In genomic region chr10:35415505-35415904, GRCh38 we compare ENCODE assay signal across 21 cellular contexts.
DNase-seq lines count a peak whose midpoint lies in the region; ATAC-seq and TF ChIP-seq lines count a peak whose summit lies in the region.
"Had no signal": no experiment of that assay in that cellular context is flagged by ENCODE, and none has a peak within 500 bp of the region (broad histone marks: within the 10 kb centered on the region; RNA-seq: fewer than 3 reads in every experiment).

No MANE protein-coding gene starts in this region.

- no peaks in the 10 kb centered on the region for H3K36me3 Mint-ChIP-seq in natural killer cell
- no peaks in the 10 kb centered on the region for H3K36me3 Mint-ChIP-seq in natural killer cell treated with Interleukin-12 subunit alpha and Interleukin-12 subunit beta and Interleukin-15 and Interleukin-18, amount 100 ng/mL, for 72 hours
- H3K36me3 Mint-ChIP-seq in naive thymus-derived CD4-positive, alpha-beta T cell: no peaks in the 10 kb centered on the region
- no peaks in the 10 kb centered on the region for H3K36me3 Mint-ChIP-seq in activated CD8-positive, alpha-beta T cell treated with anti-CD3 and anti-CD28 coated beads for 36 hours (ENCODE audit: low read depth)
- H3K36me3 Mint-ChIP-seq: brain, type B pancreatic cell had no signal

- ATAC-seq in natural killer cell (no peak), GM18868 (IDR thresholded peaks at IDR 0.05; ENCODE audit: unreplicated experiment) (no peak), HG02885 (IDR thresholded peaks at IDR 0.05; ENCODE audit: poor library complexity, unreplicated experiment) (no peak)
- no peak for ATAC-seq in natural killer cell treated with Interleukin-12 subunit alpha and Interleukin-12 subunit beta and Interleukin-15 and Interleukin-18, amount 100 ng/mL, for 72 hours
- no peak for ATAC-seq in naive thymus-derived CD4-positive, alpha-beta T cell
- no peak for ATAC-seq in activated CD8-positive, alpha-beta T cell treated with anti-CD3 and anti-CD28 coated beads for 36 hours

- H3K4me3 ChIP-seq in naive thymus-derived CD4-positive, alpha-beta T cell (ENCODE audit: low read length): no peak overlapping the region
- H3K4me3 ChIP-seq: lung had no signal

- no peaks in the 10 kb centered on the region for H3K9me3 Mint-ChIP-seq in natural killer cell
- no peaks in the 10 kb centered on the region for H3K9me3 Mint-ChIP-seq in natural killer cell treated with Interleukin-12 subunit alpha and Interleukin-12 subunit beta and Interleukin-15 and Interleukin-18, amount 100 ng/mL, for 72 hours
- no peaks in the 10 kb centered on the region for H3K9me3 Mint-ChIP-seq in naive thymus-derived CD4-positive, alpha-beta T cell
- no peaks in the 10 kb centered on the region for H3K9me3 Mint-ChIP-seq in activated CD8-positive, alpha-beta T cell treated with anti-CD3 and anti-CD28 coated beads for 36 hours
- H3K9me3 Mint-ChIP-seq: activated naive CD8-positive, alpha-beta T cell treated with anti-CD3 and anti-CD28 coated beads for 36 hours; brain; H9; stimulated activated naive CD8-positive, alpha-beta T cell treated with anti-CD3 and anti-CD28 coated beads, Interleukin-15, Interleukin-2, amounts not matched to agents 100 ng/mL and 50 ng/mL, for 24 hours; type B pancreatic cell had no signal

- H3K27ac ChIP-seq in naive thymus-derived CD4-positive, alpha-beta T cell (ENCODE audit: low read depth, low read length): no peak overlapping the region

- POLR2A ChIA-PET in naive thymus-derived CD4-positive, alpha-beta T cell (lab: Charles Lee): interaction anchor here (0.7 to 0.9 kb wide), 3 partner anchors 24 to 57 kb away, joined by 3 read pairs; no protein-coding TSS in a partner anchor
- POLR2A ChIA-PET in activated CD8-positive, alpha-beta T cell treated with anti-CD3 and anti-CD28 coated beads for 36 hours (lab: Charles Lee): interaction anchor here (0.8 to 1.2 kb wide), 3 partner anchors 36 to 79 kb away, joined by 3 to 4 read pairs (median 4); partner anchors contain the start of gene CCNY

- no peaks in the 10 kb centered on the region for H3K27me3 ChIP-seq in naive thymus-derived CD4-positive, alpha-beta T cell (ENCODE audit: control insufficient read depth in 2 of 2, insufficient read depth in 2 of 2, low read length in 2 of 2)

- peaks cover 0 to 30% of the 10 kb centered on the region in 2 donors for H3K4me1 ChIP-seq in naive thymus-derived CD4-positive, alpha-beta T cell (ENCODE audit: control insufficient read depth in 2 of 2, insufficient read depth in 2 of 2, low read length in 2 of 2)

- peaks cover 60 to 67% of the 10 kb centered on the region in 2 donors for H3K4me1 Mint-ChIP-seq in natural killer cell
- peaks cover 43 to 48% of the 10 kb centered on the region in 2 donors for H3K4me1 Mint-ChIP-seq in natural killer cell treated with Interleukin-12 subunit alpha and Interleukin-12 subunit beta and Interleukin-15 and Interleukin-18, amount 100 ng/mL, for 72 hours (ENCODE audit: low read depth in 2 of 2)
- peaks cover 0 to 61% (median 32%) of the 10 kb centered on the region in 7 donors for H3K4me1 Mint-ChIP-seq in naive thymus-derived CD4-positive, alpha-beta T cell
- peaks cover 41% of the 10 kb centered on the region for H3K4me1 Mint-ChIP-seq in activated CD8-positive, alpha-beta T cell treated with anti-CD3 and anti-CD28 coated beads for 36 hours (ENCODE audit: low read depth)

- intact Hi-C loops in natural killer cell (cut with micrococcal nuclease): no loop called here
- intact Hi-C loops in naive thymus-derived CD4-positive, alpha-beta T cell (cut with micrococcal nuclease): loop anchor here in 1 of 2 donors (2.0 kb wide), 1 partner anchor 47 kb away; no protein-coding TSS in a partner anchor
- intact Hi-C loops in activated CD8-positive, alpha-beta T cell treated with anti-CD3 and anti-CD28 coated beads for 36 hours (cut with micrococcal nuclease): no loop called here

- no peaks in the 10 kb centered on the region for H3K9me3 ChIP-seq in naive thymus-derived CD4-positive, alpha-beta T cell (ENCODE audit: control insufficient read depth in 2 of 3, low read length in 3 of 3)

- CTCF ChIA-PET in naive thymus-derived CD4-positive, alpha-beta T cell (lab: Charles Lee): interaction anchor here (0.7 to 1.5 kb wide), 2 partner anchors 44 to 236 kb away, joined by 3 to 4 read pairs; no protein-coding TSS in a partner anchor
- CTCF ChIA-PET in activated CD8-positive, alpha-beta T cell treated with anti-CD3 and anti-CD28 coated beads for 36 hours (lab: Charles Lee): interaction anchor here (1.1 to 1.6 kb wide), 2 partner anchors 36 to 147 kb away, joined by 3 read pairs; no protein-coding TSS in a partner anchor

- no peaks in the 10 kb centered on the region for H3K27me3 Mint-ChIP-seq in natural killer cell (ENCODE audit: low read depth in 2 of 2)
- H3K27me3 Mint-ChIP-seq in natural killer cell treated with Interleukin-12 subunit alpha and Interleukin-12 subunit beta and Interleukin-15 and Interleukin-18, amount 100 ng/mL, for 72 hours: no peaks in the 10 kb centered on the region
- no peaks in the 10 kb centered on the region for H3K27me3 Mint-ChIP-seq in naive thymus-derived CD4-positive, alpha-beta T cell
- no peaks in the 10 kb centered on the region for H3K27me3 Mint-ChIP-seq in activated CD8-positive, alpha-beta T cell treated with anti-CD3 and anti-CD28 coated beads for 36 hours
- H3K27me3 Mint-ChIP-seq: activated naive CD8-positive, alpha-beta T cell treated with anti-CD3 and anti-CD28 coated beads for 36 hours; stimulated activated naive CD8-positive, alpha-beta T cell treated with anti-CD3 and anti-CD28 coated beads, Interleukin-15, Interleukin-2, amounts not matched to agents 100 ng/mL and 50 ng/mL, for 24 hours; type B pancreatic cell had no signal

- H3K27ac Mint-ChIP-seq in natural killer cell: peak overlapping the region; percentile 32 to 37
- peak overlapping the region in 1 of 2 donors; percentile 9 for H3K27ac Mint-ChIP-seq in natural killer cell treated with Interleukin-12 subunit alpha and Interleukin-12 subunit beta and Interleukin-15 and Interleukin-18, amount 100 ng/mL, for 72 hours
- H3K27ac Mint-ChIP-seq in naive thymus-derived CD4-positive, alpha-beta T cell: peak overlapping the region in 7 of 9 donors; percentile 57 to 83 (median 68)
- no peak overlapping the region for H3K27ac Mint-ChIP-seq in activated CD8-positive, alpha-beta T cell treated with anti-CD3 and anti-CD28 coated beads for 36 hours
- H3K27ac Mint-ChIP-seq: type B pancreatic cell had no signal

- no peaks in the 10 kb centered on the region for H3K36me3 ChIP-seq in naive thymus-derived CD4-positive, alpha-beta T cell (ENCODE audit: control insufficient read depth in 2 of 3, insufficient read depth in 3 of 3, low read length in 3 of 3)

- no peak for TF ChIP-seq CTCF in natural killer cell (IDR thresholded peaks at IDR 0.05)
- TF ChIP-seq CTCF in activated CD8-positive, alpha-beta T cell treated with anti-CD3 and anti-CD28 coated beads for 36 hours (IDR thresholded peaks at IDR 0.05): no peak

- DNase-seq in natural killer cell: no peak
- no peak for DNase-seq in natural killer cell treated with Interleukin-12 subunit alpha and Interleukin-12 subunit beta and Interleukin-15 and Interleukin-18, amount 100 ng/mL, for 72 hours (ENCODE audit: low spot score)
- peak; percentile 28 for DNase-seq in cerebellar cortex (ENCODE audit: low spot score)
- no peak for DNase-seq in naive thymus-derived CD4-positive, alpha-beta T cell
- DNase-seq in effector CD8-positive, alpha-beta T cell (lab: John Stamatoyannopoulos, UW): no peak
- DNase-seq in activated CD8-positive, alpha-beta T cell treated with anti-CD3 and anti-CD28 coated beads for 36 hours: no peak
- DNase-seq: activated naive CD8-positive, alpha-beta T cell treated with anti-CD3 and anti-CD28 coated beads for 36 hours; dermis blood vessel endothelial cell; H9; hippocampal formation; Kasumi-1; NCI-H1105; NCI-H2081; small intestine; stimulated activated CD4-positive, alpha-beta T cell treated with anti-CD3 and anti-CD28 coated beads, Interleukin-2, amount 100 ng/mL, for 48 hours had no signal

- H3K4me3 Mint-ChIP-seq in natural killer cell: no peak overlapping the region
- no peak overlapping the region for H3K4me3 Mint-ChIP-seq in natural killer cell treated with Interleukin-12 subunit alpha and Interleukin-12 subunit beta and Interleukin-15 and Interleukin-18, amount 100 ng/mL, for 72 hours
- peak overlapping the region in 3 of 10 donors; percentile 1 to 30 (median 7) for H3K4me3 Mint-ChIP-seq in naive thymus-derived CD4-positive, alpha-beta T cell
- no peak overlapping the region for H3K4me3 Mint-ChIP-seq in activated CD8-positive, alpha-beta T cell treated with anti-CD3 and anti-CD28 coated beads for 36 hours
- H3K4me3 Mint-ChIP-seq: activated naive CD8-positive, alpha-beta T cell treated with anti-CD3 and anti-CD28 coated beads for 36 hours; brain; H9; stimulated activated naive CD8-positive, alpha-beta T cell treated with anti-CD3 and anti-CD28 coated beads, Interleukin-15, Interleukin-2, amounts not matched to agents 100 ng/mL and 50 ng/mL, for 24 hours; type B pancreatic cell had no signal
